In the genomic region with DNA sequence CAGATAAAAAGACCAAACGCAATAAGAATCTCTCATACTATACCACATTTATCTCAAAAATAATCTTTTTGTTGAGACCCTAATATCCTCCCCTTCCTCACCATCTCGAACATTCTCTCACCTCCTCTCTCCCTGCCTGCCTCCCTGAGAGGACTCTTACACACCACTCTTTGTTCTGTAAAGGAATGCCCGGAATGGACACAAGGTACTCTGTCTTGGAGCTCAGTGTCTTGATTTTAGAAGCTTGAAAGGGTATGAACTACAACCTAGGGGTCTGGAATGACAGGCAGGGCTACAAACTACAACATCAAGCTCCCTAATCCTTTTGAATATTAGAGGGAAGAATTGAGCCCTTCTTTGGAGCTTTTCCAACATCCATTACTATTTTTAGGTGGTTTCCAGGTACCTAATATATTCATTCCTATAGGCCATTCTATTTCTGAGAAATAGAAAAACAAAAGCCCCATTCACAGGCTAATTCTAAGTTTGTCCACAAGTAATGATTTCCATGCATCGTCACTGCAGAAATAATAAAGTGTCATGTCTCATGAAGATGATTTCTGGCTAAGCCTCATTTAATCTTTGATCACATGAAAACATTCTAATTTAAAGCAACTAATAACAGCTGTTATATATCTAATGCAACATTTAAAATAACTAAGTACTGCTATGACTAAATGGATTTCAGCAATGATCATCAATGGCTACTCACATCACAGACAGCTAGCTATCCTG, we compare ENCODE assay signal across 20 cellular contexts.
DNase-seq lines count a peak whose midpoint lies in the region; ATAC-seq and TF ChIP-seq lines count a peak whose summit lies in the region.
"Had no signal": no experiment of that assay in that cellular context is flagged by ENCODE, and none has a peak within 500 bp of the region (broad histone marks: within the 10 kb centered on the region; RNA-seq: fewer than 3 reads in every experiment).

No MANE protein-coding gene starts in this region.

- H3K27ac ChIP-seq in angular gyrus (ENCODE audit: low read depth, low read length) (peak overlapping the region; percentile 83), left lung (no peak overlapping the region)
- H3K27ac ChIP-seq: GM23248 had no signal

- no peak for TF ChIP-seq CTCF in left lung (IDR thresholded peaks at IDR 0.05)
- TF ChIP-seq CTCF in progenitor cell of endocrine pancreas (IDR thresholded peaks at IDR 0.05; ENCODE audit: unreplicated experiment) = no peak

- peak overlapping the region; percentile 90 for H3K27ac Mint-ChIP-seq in progenitor cell of endocrine pancreas
- H3K27ac Mint-ChIP-seq: CD14-positive monocyte had no signal

- no peaks in the 10 kb centered on the region for H3K27me3 ChIP-seq in left lung

- H3K9me3 Mint-ChIP-seq in progenitor cell of endocrine pancreas (ENCODE audit: low read depth) = no peaks in the 10 kb centered on the region

- peaks cover 37% of the 10 kb centered on the region for H3K4me1 Mint-ChIP-seq in progenitor cell of endocrine pancreas (ENCODE audit: low read depth)
- H3K4me1 Mint-ChIP-seq: CD14-positive monocyte had no signal

- DNase-seq in COLO829 (ENCODE audit: low spot score) (peak; percentile 23), left lung (no peak), progenitor cell of endocrine pancreas (ENCODE audit: low spot score, unreplicated experiment) (no peak), sciatic nerve (ENCODE audit: low spot score) (no peak), CD1c-positive myeloid dendritic cell (ENCODE audit: extremely low spot score) (no peak)
- DNase-seq: 8988T, COR-L47, GM23248, KG1, MV-4-11, NCI-H1694 treated with DMSO at 0.1 percent for 48 hours, NCI-H510A, NCI-H82, PC-3, RPMI8226, SHP77 treated with DMSO at 0.1 percent for 48 hours had no signal

- H3K36me3 Mint-ChIP-seq in progenitor cell of endocrine pancreas (ENCODE audit: insufficient read depth) = peaks cover 7% of the 10 kb centered on the region
- H3K36me3 Mint-ChIP-seq: CD14-positive monocyte had no signal

- no peaks in the 10 kb centered on the region for H3K36me3 ChIP-seq in left lung

- no peaks in the 10 kb centered on the region for H3K9me3 ChIP-seq in left lung

- H3K4me3 Mint-ChIP-seq in progenitor cell of endocrine pancreas (ENCODE audit: low read depth) = no peak overlapping the region
- H3K4me3 Mint-ChIP-seq: CD14-positive monocyte had no signal

- no peak overlapping the region for H3K4me3 ChIP-seq in left lung
- H3K4me3 ChIP-seq: GM23248 had no signal

- no peaks in the 10 kb centered on the region for H3K4me1 ChIP-seq in left lung

- intact Hi-C loops in left lung (cut with DNase I) (no loop called here), sciatic nerve (cut with DNase I) (no loop called here)

- no peaks in the 10 kb centered on the region for H3K27me3 Mint-ChIP-seq in progenitor cell of endocrine pancreas

- ATAC-seq in left lung = peak; percentile 37
- no peak for ATAC-seq in GM19035 (IDR thresholded peaks at IDR 0.05; ENCODE audit: unreplicated experiment)
- ATAC-seq in sciatic nerve = no peak
- ATAC-seq in GM19023 (IDR thresholded peaks at IDR 0.05; ENCODE audit: unreplicated experiment) = no peak
- ATAC-seq: PC-3 had no signal
